In the genomic region with DNA sequence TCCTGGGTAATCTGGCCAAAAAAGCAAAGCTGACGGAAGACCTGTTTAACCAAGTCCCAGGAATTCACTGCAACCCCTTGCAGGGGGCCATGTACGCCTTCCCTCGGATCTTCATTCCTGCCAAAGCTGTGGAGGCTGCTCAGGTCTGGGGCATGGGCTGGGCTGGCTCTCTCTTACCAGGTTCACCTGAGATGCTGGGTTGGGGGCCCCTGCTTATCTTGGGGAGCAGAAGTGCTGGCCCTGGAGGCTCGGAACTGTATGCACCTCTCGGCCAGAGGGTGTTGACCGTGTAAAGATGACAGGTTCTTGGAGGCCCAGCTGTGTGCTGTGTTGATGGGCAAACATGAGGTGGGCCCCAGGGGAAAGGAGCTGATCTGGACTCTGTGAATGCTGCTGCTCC, we compare ENCODE assay signal across 26 cellular contexts.
"Had no signal": no experiment of that assay in that cellular context is flagged by ENCODE, and none has a peak within 500 bp of the region (broad histone marks: within the 10 kb centered on the region; RNA-seq: fewer than 3 reads in every experiment).

No MANE protein-coding gene starts in this region.

- H3K4me2 ChIP-seq: hepatocyte, neural progenitor cell, smooth muscle cell had no signal

- DNase-seq: heart right ventricle; islet precursor cell; left ventricle myocardium inferior; mesendoderm; naive B cell; natural killer cell; nephron progenitor cell; ovary; retina; sigmoid colon; stimulated activated CD4-positive, alpha-beta T cell treated with anti-CD3 and anti-CD28 coated beads, Interleukin-1b, Interleukin-23, amount 100 ng/mL, for 48 hours; stimulated activated CD4-positive, alpha-beta T cell treated with anti-CD3 and anti-CD28 coated beads, Interleukin-2, amount 100 ng/mL, for 48 hours; stimulated activated CD4-positive, alpha-beta T cell treated with anti-CD3 and anti-CD28 coated beads, Interleukin-4, amount 100 ng/mL, for 4 hours; stimulated activated CD8-positive, alpha-beta memory T cell treated with anti-CD3 and anti-CD28 coated beads, Interleukin-4, amount 100 ng/mL, for 48 hours; stimulated activated naive B cell treated with anti-CD40 and anti-IgM and Interleukin-4, amounts not matched to agents 10 μg/mL and 1 μg/mL and 100 μg/mL, for 72 hours; substantia nigra; transverse colon; upper lobe of right lung had no signal

- H3K4me3 Mint-ChIP-seq: mesothelial cell of epicardium; naive B cell; natural killer cell; nephron progenitor cell; neural progenitor cell; stimulated activated naive B cell treated with anti-CD40 and anti-IgM and Interleukin-4, amounts not matched to agents 10 μg/mL and 1 μg/mL and 100 μg/mL, for 72 hours; stimulated activated naive CD8-positive, alpha-beta T cell treated with anti-CD3 and anti-CD28 coated beads, Interleukin-15, Interleukin-2, amounts not matched to agents 100 ng/mL and 50 ng/mL, for 24 hours had no signal

- H3K9ac ChIP-seq: neural progenitor cell had no signal

- H3K4me1 Mint-ChIP-seq: natural killer cell had no signal

- H3K27me3 Mint-ChIP-seq: naive B cell; progenitor cell of endocrine pancreas; stimulated activated naive B cell treated with anti-CD40 and anti-IgM and Interleukin-4, amounts not matched to agents 10 μg/mL and 1 μg/mL and 100 μg/mL, for 72 hours; stimulated activated naive CD8-positive, alpha-beta T cell treated with anti-CD3 and anti-CD28 coated beads, Interleukin-15, Interleukin-2, amounts not matched to agents 100 ng/mL and 50 ng/mL, for 24 hours had no signal

- H3K27ac ChIP-seq: hepatocyte, left ventricle myocardium inferior, neural progenitor cell, ovary, sigmoid colon, transverse colon, upper lobe of right lung had no signal

- H3K79me2 ChIP-seq: hepatocyte had no signal

- H3K9me3 Mint-ChIP-seq: mesothelial cell of epicardium; naive B cell; natural killer cell; nephron progenitor cell; neural progenitor cell; stimulated activated naive B cell treated with anti-CD40 and anti-IgM and Interleukin-4, amounts not matched to agents 10 μg/mL and 1 μg/mL and 100 μg/mL, for 72 hours; stimulated activated naive CD8-positive, alpha-beta T cell treated with anti-CD3 and anti-CD28 coated beads, Interleukin-15, Interleukin-2, amounts not matched to agents 100 ng/mL and 50 ng/mL, for 24 hours had no signal

- H2AFZ ChIP-seq: hepatocyte, neural progenitor cell had no signal

- H3K4me3 ChIP-seq: heart right ventricle, hepatocyte, left ventricle myocardium inferior, lung, neural progenitor cell, ovary, sigmoid colon, smooth muscle cell, transverse colon, upper lobe of right lung had no signal

- H3K36me3 Mint-ChIP-seq: naive B cell, natural killer cell had no signal

- H3K9me3 ChIP-seq: heart right ventricle, left ventricle myocardium inferior, ovary, sigmoid colon, transverse colon, upper lobe of right lung had no signal

- H3K4me1 ChIP-seq: sigmoid colon, upper lobe of right lung had no signal

- H3K27me3 ChIP-seq: heart right ventricle, hepatocyte, neural progenitor cell, ovary, sigmoid colon, transverse colon, upper lobe of right lung had no signal

- H3K27ac Mint-ChIP-seq: mesothelial cell of epicardium; naive B cell; natural killer cell; nephron progenitor cell; neural progenitor cell; progenitor cell of endocrine pancreas; stimulated activated naive B cell treated with anti-CD40 and anti-IgM and Interleukin-4, amounts not matched to agents 10 μg/mL and 1 μg/mL and 100 μg/mL, for 72 hours; stimulated activated naive CD8-positive, alpha-beta T cell treated with anti-CD3 and anti-CD28 coated beads, Interleukin-15, Interleukin-2, amounts not matched to agents 100 ng/mL and 50 ng/mL, for 24 hours had no signal

- ATAC-seq: natural killer cell; right cardiac atrium; stimulated activated naive B cell treated with anti-CD40 and anti-IgM and Interleukin-4, amounts not matched to agents 10 μg/mL and 1 μg/mL and 100 μg/mL, for 72 hours; upper lobe of right lung had no signal

- H3K36me3 ChIP-seq: neural progenitor cell, ovary, transverse colon had no signal
